ENCODE assay signal across 1 cellular context in the genomic region with DNA sequence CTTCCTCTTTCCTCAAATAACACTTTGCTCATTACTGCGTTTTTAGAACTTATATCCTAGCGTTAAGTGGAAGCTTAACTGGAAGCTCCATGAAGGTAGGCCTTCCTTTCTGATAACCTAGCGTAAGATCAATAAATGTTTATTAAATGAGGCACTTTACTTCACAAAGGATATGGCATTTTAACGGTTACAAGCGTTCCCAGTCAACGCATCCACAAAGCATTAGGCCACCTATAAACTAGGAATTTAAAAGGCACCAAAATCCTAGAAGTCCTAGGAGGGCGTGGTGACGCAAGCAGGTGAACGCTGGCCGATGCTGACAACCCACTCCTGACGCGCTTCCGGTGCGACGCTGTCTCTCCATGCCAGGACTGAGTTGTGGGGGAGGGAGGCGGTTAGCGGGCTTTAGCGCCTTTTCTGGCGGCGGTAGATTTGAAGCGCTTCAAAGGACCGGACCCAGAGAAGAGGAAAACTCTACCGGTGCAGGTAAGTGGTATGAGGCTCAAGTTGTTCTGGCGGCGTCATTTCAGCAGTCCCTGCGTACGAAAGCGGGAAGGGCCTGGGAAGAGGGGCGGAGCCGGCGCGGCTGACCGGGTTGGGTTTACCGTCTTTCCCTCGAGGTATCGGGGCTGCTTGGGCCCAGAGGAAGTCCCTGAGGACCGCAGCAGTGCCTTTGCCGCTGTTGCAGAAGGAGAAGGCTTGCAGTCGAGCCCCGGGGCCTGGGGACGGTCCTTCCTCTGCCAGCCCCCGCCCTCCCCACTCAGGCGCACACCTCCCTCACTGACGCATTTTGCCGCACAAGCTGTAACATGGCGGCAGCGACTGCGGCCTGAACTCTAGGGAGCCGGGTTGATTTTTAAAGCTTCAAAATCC.
A peak's percentile ranks its signal among the peaks of the same experiment; 100 is the strongest.
TF ChIP-seq lines count a peak whose summit lies in the region.

TSS of gene PPIG (plus strand) at position 347 of the 873 bp plus-strand sequence. CDS start 19,691 bp downstream, outside the sequence.

TF ChIP-seq in HepG2, 621 proteins besides CTCF, POLR2A, EP300 and RAD21 (continued from another document and continues in another):
- TF ChIP-seq THAP8 (CRISPR knock-in tag; IDR thresholded peaks at IDR 0.05; ENCODE audit: borderline replicate concordance): peak; percentile 75; the same call in 1 of the 2 replicates
- no peak for TF ChIP-seq TRIM22 (IDR thresholded peaks at IDR 0.05)
- no peak for TF ChIP-seq PAF1 (CRISPR knock-in tag; IDR thresholded peaks at IDR 0.05)
- TF ChIP-seq MIER3 (CRISPR knock-in tag; IDR thresholded peaks at IDR 0.05; ENCODE audit: borderline replicate concordance): peak; percentile 79
- 0 out of 2 replicates have a peak, but pooled peaks have one; percentile 41 for TF ChIP-seq ZBTB42 (CRISPR knock-in tag; IDR thresholded peaks at IDR 0.05)
- peak; percentile 46; the same call in 1 of the 2 replicates for TF ChIP-seq TFE3 (CRISPR knock-in tag; IDR thresholded peaks at IDR 0.05)
- TF ChIP-seq, protein P1, sequence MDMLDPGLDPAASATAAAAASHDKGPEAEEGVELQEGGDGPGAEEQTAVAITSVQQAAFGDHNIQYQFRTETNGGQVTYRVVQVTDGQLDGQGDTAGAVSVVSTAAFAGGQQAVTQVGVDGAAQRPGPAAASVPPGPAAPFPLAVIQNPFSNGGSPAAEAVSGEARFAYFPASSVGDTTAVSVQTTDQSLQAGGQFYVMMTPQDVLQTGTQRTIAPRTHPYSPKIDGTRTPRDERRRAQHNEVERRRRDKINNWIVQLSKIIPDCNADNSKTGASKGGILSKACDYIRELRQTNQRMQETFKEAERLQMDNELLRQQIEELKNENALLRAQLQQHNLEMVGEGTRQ (IDR thresholded peaks at IDR 0.05; ENCODE audit: low read depth, low read length): no peak
- TF ChIP-seq, protein P1 (CRISPR knock-in tag; IDR thresholded peaks at IDR 0.05; ENCODE audit: borderline replicate concordance): peak; percentile 52; the same call in 1 of the 2 replicates
- TF ChIP-seq ZMYM2 (CRISPR knock-in tag; IDR thresholded peaks at IDR 0.05): peak; percentile 55; the same call in 1 of the 2 replicates
- TF ChIP-seq, protein P2, sequence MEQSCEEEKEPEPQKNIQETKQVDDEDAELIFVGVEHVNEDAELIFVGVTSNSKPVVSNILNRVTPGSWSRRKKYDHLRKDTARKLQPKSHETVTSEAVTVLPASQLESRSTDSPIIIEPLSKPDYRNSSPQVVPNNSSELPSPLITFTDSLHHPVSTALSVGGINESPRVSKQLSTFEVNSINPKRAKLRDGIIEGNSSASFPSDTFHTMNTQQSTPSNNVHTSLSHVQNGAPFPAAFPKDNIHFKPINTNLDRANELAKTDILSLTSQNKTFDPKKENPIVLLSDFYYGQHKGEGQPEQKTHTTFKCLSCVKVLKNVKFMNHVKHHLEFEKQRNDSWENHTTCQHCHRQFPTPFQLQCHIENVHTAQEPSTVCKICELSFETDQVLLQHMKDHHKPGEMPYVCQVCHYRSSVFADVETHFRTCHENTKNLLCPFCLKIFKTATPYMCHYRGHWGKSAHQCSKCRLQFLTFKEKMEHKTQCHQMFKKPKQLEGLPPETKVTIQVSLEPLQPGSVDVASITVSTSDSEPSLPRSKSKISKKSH (CRISPR knock-in tag; IDR thresholded peaks at IDR 0.05; ENCODE audit: borderline replicate concordance): peak; percentile 77
- peak; percentile 41; the same call in 1 of the 2 replicates for TF ChIP-seq TBX3 (IDR thresholded peaks at IDR 0.05; ENCODE audit: borderline replicate concordance)
- no peak; the same call in 1 of the 2 replicates for TF ChIP-seq MED13 (CRISPR knock-in tag; IDR thresholded peaks at IDR 0.05)
- no peak for TF ChIP-seq MAF1 (CRISPR knock-in tag; IDR thresholded peaks at IDR 0.05; ENCODE audit: borderline replicate concordance)
- TF ChIP-seq SAP130 (CRISPR knock-in tag; IDR thresholded peaks at IDR 0.05; ENCODE audit: low read depth): peak; percentile 97
- TF ChIP-seq MBD4 (IDR thresholded peaks at IDR 0.05; ENCODE audit: borderline replicate concordance, low read length): no peak
- TF ChIP-seq PHF5A (CRISPR knock-in tag; IDR thresholded peaks at IDR 0.05; ENCODE audit: low read depth, unreplicated experiment): peak; percentile 55
- TF ChIP-seq SIX1 (CRISPR knock-in tag; IDR thresholded peaks at IDR 0.05; ENCODE audit: borderline replicate concordance): no peak
- TF ChIP-seq ZNF142 (CRISPR knock-in tag; IDR thresholded peaks at IDR 0.05): peak; percentile 81
- TF ChIP-seq NBN (conservative IDR thresholded peaks at IDR 0.05): no peak
- TF ChIP-seq, protein P3, sequence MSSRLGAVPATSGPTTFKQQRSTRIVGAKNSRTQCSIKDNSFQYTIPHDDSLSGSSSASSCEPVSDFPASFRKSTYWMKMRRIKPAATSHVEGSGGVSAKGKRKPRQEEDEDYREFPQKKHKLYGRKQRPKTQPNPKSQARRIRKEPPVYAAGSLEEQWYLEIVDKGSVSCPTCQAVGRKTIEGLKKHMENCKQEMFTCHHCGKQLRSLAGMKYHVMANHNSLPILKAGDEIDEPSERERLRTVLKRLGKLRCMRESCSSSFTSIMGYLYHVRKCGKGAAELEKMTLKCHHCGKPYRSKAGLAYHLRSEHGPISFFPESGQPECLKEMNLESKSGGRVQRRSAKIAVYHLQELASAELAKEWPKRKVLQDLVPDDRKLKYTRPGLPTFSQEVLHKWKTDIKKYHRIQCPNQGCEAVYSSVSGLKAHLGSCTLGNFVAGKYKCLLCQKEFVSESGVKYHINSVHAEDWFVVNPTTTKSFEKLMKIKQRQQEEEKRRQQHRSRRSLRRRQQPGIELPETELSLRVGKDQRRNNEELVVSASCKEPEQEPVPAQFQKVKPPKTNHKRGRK (CRISPR knock-in tag; IDR thresholded peaks at IDR 0.05): no peak
- peak; percentile 84 for TF ChIP-seq SIN3A (IDR thresholded peaks at IDR 0.05; ENCODE audit: borderline replicate concordance, low read depth, low read length)
- TF ChIP-seq, protein P4, sequence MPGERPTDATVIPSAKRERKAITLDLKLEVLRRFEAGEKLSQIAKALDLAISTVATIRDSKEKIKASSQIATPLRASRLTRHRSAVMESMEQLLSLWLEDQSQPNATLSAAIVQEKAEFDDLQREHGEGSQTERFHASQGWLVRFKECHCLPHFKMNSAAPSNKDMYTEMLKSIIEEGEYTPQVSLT (CRISPR knock-in tag; IDR thresholded peaks at IDR 0.05; ENCODE audit: borderline replicate concordance, low read depth): peak; percentile 86; the same call in 1 of the 2 replicates
- TF ChIP-seq, protein P5, sequence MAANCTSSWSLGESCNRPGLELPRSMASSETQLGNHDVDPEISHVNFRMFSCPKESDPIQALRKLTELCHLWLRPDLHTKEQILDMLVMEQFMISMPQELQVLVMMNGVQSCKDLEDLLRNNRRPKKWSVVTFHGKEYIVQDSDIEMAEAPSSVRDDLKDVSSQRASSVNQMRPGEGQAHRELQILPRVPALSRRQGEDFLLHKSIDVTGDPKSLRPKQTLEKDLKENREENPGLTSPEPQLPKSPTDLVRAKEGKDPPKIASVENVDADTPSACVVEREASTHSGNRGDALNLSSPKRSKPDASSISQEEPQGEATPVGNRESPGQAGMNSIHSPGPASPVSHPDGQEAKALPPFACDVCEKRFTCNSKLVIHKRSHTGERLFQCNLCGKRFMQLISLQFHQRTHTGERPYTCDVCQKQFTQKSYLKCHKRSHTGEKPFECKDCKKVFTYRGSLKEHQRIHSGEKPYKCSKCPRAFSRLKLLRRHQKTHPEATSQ (CRISPR knock-in tag; IDR thresholded peaks at IDR 0.05; ENCODE audit: borderline replicate concordance): peak; percentile 85
- no peak for TF ChIP-seq ATAD3A (CRISPR knock-in tag; IDR thresholded peaks at IDR 0.05)
- TF ChIP-seq TSC22D2 (CRISPR knock-in tag; IDR thresholded peaks at IDR 0.05; ENCODE audit: borderline replicate concordance): peak; percentile 96
- no peak; the same call in 1 of the 2 replicates for TF ChIP-seq CBX2 (IDR thresholded peaks at IDR 0.05; ENCODE audit: low read depth, low read length)
- TF ChIP-seq CBX2 (CRISPR knock-in tag; IDR thresholded peaks at IDR 0.05; ENCODE audit: low read depth): no peak
- TF ChIP-seq, protein P6, sequence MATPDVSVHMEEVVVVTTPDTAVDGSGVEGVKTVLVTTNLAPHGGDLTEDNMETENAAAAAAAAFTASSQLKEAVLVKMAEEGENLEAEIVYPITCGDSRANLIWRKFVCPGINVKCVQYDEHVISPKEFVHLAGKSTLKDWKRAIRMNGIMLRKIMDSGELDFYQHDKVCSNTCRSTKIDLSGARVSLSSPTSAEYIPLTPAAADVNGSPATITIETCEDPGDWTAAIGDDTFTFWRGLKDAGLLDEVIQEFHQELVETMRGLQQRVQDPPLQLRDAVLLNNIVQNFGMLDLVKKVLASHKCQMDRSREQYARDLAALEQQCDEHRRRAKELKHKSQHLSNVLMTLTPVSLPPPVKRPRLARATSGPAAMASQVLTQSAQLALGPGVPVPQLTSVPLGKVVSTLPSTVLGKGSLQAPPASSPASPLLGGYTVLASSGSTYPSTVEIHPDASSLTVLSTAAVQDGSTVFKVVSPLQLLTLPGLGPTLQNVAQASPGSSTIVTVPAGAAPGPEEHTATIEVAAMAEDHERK (CRISPR knock-in tag; IDR thresholded peaks at IDR 0.05; ENCODE audit: low read depth): peak; percentile 91
- peak; percentile 58; the same call in 1 of the 2 replicates for TF ChIP-seq ZNF747 (CRISPR knock-in tag; IDR thresholded peaks at IDR 0.05; ENCODE audit: borderline replicate concordance)
- peak; percentile 100 for TF ChIP-seq ATF1 (CRISPR knock-in tag; IDR thresholded peaks at IDR 0.05)
- TF ChIP-seq DPF2 (CRISPR knock-in tag; IDR thresholded peaks at IDR 0.05; ENCODE audit: borderline replicate concordance, low read depth): peak; percentile 48; the same call in 1 of the 2 replicates
- TF ChIP-seq, protein P7, sequence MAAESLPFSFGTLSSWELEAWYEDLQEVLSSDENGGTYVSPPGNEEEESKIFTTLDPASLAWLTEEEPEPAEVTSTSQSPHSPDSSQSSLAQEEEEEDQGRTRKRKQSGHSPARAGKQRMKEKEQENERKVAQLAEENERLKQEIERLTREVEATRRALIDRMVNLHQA (CRISPR knock-in tag; IDR thresholded peaks at IDR 0.05): no peak
- 0 out of 2 replicates have a peak, but pooled peaks have one; percentile 16 for TF ChIP-seq ZNF557 (CRISPR knock-in tag; IDR thresholded peaks at IDR 0.05)
